In the genomic region with DNA sequence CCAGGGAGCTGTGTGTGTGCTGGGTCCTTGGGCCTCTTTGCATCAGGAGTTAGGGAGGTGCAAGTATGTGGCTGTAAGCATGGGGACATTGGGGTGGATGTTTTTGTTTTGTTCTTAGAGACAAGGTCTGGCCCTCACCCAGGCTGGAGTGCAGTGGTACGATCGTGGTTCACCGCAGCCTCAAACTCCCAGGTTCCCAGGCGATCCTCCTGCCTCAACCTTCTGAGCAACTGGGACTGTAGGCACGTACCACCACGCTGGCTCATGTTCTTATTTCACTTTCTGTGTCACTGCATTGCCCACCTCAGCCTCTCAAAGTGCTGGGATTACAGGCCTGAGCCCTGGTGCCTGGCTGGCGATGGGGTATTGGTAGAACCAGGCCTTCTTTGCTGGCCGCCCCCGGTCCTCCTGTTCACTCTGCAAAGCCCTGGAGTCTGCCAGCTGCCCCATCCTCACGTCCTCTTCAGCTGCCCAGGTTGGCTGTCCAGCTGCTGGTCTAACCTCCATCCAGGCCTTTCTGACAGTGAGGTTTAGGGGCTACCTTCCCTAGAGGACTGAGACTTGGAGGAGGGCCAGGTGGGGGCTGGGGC, we compare ENCODE assay signal across 13 cellular contexts. TPM values are rescaled to one million over a fixed set of nuclear protein-coding genes. Genes with fewer than 3 reads are reported as not detected.
A peak's percentile ranks its signal among the peaks of the same experiment; 100 is the strongest.
DNase-seq lines count a peak whose midpoint lies in the region; ATAC-seq, FAIRE-seq and TF ChIP-seq lines count a peak whose summit lies in the region.
"Had no signal": no experiment of that assay in that cellular context is flagged by ENCODE, and none has a peak within 500 bp of the region (broad histone marks: within the 10 kb centered on the region; RNA-seq: fewer than 3 reads in every experiment).

No MANE protein-coding gene starts in this region.

- CTCF ChIA-PET in activated CD4-positive, alpha-beta memory T cell treated with anti-CD3 and anti-CD28 coated beads for 36 hours (lab: Charles Lee), result no interaction called here

- FAIRE-seq in D721Med (lab: Jason Lieb, UNC), result no peak

- no peaks in the 10 kb centered on the region for H3K27me3 Mint-ChIP-seq in stimulated activated naive CD8-positive, alpha-beta T cell treated with anti-CD3 and anti-CD28 coated beads, Interleukin-15, amount 100 ng/mL, for 72 hours
- H3K27me3 Mint-ChIP-seq in activated CD4-positive, alpha-beta memory T cell treated with anti-CD3 and anti-CD28 coated beads for 36 hours, result no peaks in the 10 kb centered on the region
- H3K27me3 Mint-ChIP-seq: central memory CD8-positive, alpha-beta T cell had no signal

- WGBS in psoas muscle, 3 donors, result 56 to 68% (median 62%) methylated on average over 10 of the region's 10 CpGs

- H3K36me3 ChIP-seq in Peyer's patch, result no peaks in the 10 kb centered on the region
- H3K36me3 ChIP-seq in psoas muscle (ENCODE audit: insufficient read depth in 1 of 2, low read depth in 1 of 2), result no peaks in the 10 kb centered on the region

- H3K27ac ChIP-seq in Peyer's patch (peak overlapping the region; percentile 27 to 63 (median 42)), psoas muscle (peak overlapping the region; percentile 41)

- H3K9me3 ChIP-seq in Peyer's patch, result no peaks in the 10 kb centered on the region
- H3K9me3 ChIP-seq in psoas muscle, result no peaks in the 10 kb centered on the region

- no peak overlapping the region for H3K4me3 Mint-ChIP-seq in stimulated activated naive CD8-positive, alpha-beta T cell treated with anti-CD3 and anti-CD28 coated beads, Interleukin-15, amount 100 ng/mL, for 72 hours
- no peak overlapping the region for H3K4me3 Mint-ChIP-seq in activated CD4-positive, alpha-beta memory T cell treated with anti-CD3 and anti-CD28 coated beads for 36 hours
- H3K4me3 Mint-ChIP-seq: central memory CD8-positive, alpha-beta T cell had no signal

- H3K9me3 Mint-ChIP-seq in stimulated activated naive CD8-positive, alpha-beta T cell treated with anti-CD3 and anti-CD28 coated beads, Interleukin-15, amount 100 ng/mL, for 72 hours, result no peaks in the 10 kb centered on the region
- H3K9me3 Mint-ChIP-seq in activated CD4-positive, alpha-beta memory T cell treated with anti-CD3 and anti-CD28 coated beads for 36 hours, result no peaks in the 10 kb centered on the region
- H3K9me3 Mint-ChIP-seq: central memory CD8-positive, alpha-beta T cell had no signal

- intact Hi-C loops in psoas muscle (cut with DNase I), result no loop called here
- intact Hi-C loops in activated CD4-positive, alpha-beta memory T cell treated with anti-CD3 and anti-CD28 coated beads for 36 hours (cut with micrococcal nuclease), result no loop called here

- TF ChIP-seq POLR2A in Peyer's patch (IDR thresholded peaks at IDR 0.05), result no peak

- DNase-seq in D721Med (ENCODE audit: insufficient read length, low spot score) (peak; percentile 44), Peyer's patch (no peak), fibroblast of peridontal ligament (ENCODE audit: extremely low read depth) (peak; percentile 8), psoas muscle (no peak), OCI-M1 (lab: John Stamatoyannopoulos, UW) (no peak)
- no peak for DNase-seq in stimulated activated naive CD8-positive, alpha-beta T cell treated with anti-CD3 and anti-CD28 coated beads, Interleukin-15, amount 100 ng/mL, for 72 hours
- DNase-seq in activated CD4-positive, alpha-beta memory T cell treated with anti-CD3 and anti-CD28 coated beads for 36 hours, result no peak
- DNase-seq: activated CD4-positive, alpha-beta T cell treated with anti-CD3 and anti-CD28 coated beads, Interleukin-2, amount 50 U/mL, for 48 hours; NCI-H345; stimulated activated CD4-positive, alpha-beta T cell treated with anti-CD3 and anti-CD28 coated beads, Interleukin-15, amount 100 ng/mL, for 24 hours; T-helper 2 cell had no signal

- peak overlapping the region in 1 of 2 donors; percentile 19 for H3K27ac Mint-ChIP-seq in stimulated activated naive CD8-positive, alpha-beta T cell treated with anti-CD3 and anti-CD28 coated beads, Interleukin-15, amount 100 ng/mL, for 72 hours
- H3K27ac Mint-ChIP-seq in activated CD4-positive, alpha-beta memory T cell treated with anti-CD3 and anti-CD28 coated beads for 36 hours, result no peak overlapping the region

- POLR2A ChIA-PET in activated CD4-positive, alpha-beta memory T cell treated with anti-CD3 and anti-CD28 coated beads for 36 hours (lab: Charles Lee), result no interaction called here

- TF ChIP-seq CTCF in D721Med (IDR thresholded peaks at IDR 0.05; ENCODE audit: insufficient read depth, missing control alignments) (no peak), Peyer's patch (IDR thresholded peaks at IDR 0.05) (no peak), psoas muscle (IDR thresholded peaks at IDR 0.05) (no peak)

- H3K4me1 ChIP-seq in Peyer's patch, result peaks cover 0 to 41% (median 0%) of the 10 kb centered on the region in 4 donors
- peaks cover 27% of the 10 kb centered on the region for H3K4me1 ChIP-seq in psoas muscle

- no peaks in the 10 kb centered on the region for H3K36me3 Mint-ChIP-seq in activated CD4-positive, alpha-beta memory T cell treated with anti-CD3 and anti-CD28 coated beads for 36 hours

- peaks cover 4% of the 10 kb centered on the region for H3K4me1 Mint-ChIP-seq in stimulated activated naive CD8-positive, alpha-beta T cell treated with anti-CD3 and anti-CD28 coated beads, Interleukin-15, amount 100 ng/mL, for 72 hours
- H3K4me1 Mint-ChIP-seq in activated CD4-positive, alpha-beta memory T cell treated with anti-CD3 and anti-CD28 coated beads for 36 hours (ENCODE audit: low read depth), result peaks cover 3% of the 10 kb centered on the region

- ATAC-seq in psoas muscle (peak; percentile 9 to 20 (median 12)), GM21423 (IDR thresholded peaks at IDR 0.05; ENCODE audit: unreplicated experiment) (no peak)
- ATAC-seq in stimulated activated naive CD8-positive, alpha-beta T cell treated with anti-CD3 and anti-CD28 coated beads, Interleukin-15, amount 100 ng/mL, for 72 hours, result no peak

- H3K27me3 ChIP-seq in Peyer's patch (no peaks in the 10 kb centered on the region), psoas muscle (ENCODE audit: insufficient read depth in 3 of 3, low read length in 2 of 3) (no peaks in the 10 kb centered on the region)

- H3K4me3 ChIP-seq in Peyer's patch, result no peak overlapping the region
- no peak overlapping the region for H3K4me3 ChIP-seq in psoas muscle

RNA-seq across cellular contexts. Expression of gene GRAMD4, which starts 0.9 kb away (rescaled TPM):
- total RNA-seq in Peyer's patch (100 to 1,000 TPM in 3 of 4 donors, 10 to 100 TPM in 1; 98.2 to 428 (median 422) TPM), psoas muscle (10 to 100 TPM; 17.8 to 39.3 (median 36.9) TPM)
- polyA plus RNA-seq in psoas muscle, result 10 to 100 TPM; 11.3 to 16.6 (median 11.3) TPM
- 10 to 100 TPM; 50.4 to 52.0 TPM for total RNA-seq in activated CD4-positive, alpha-beta memory T cell treated with anti-CD3 and anti-CD28 coated beads for 36 hours

Comparison
In these comparisons a context has a peak if more than half of its experiments do, and no peak if none do; other contexts are left out.
1. DNase-seq: peak in D721Med (single experiment) and fibroblast of peridontal ligament (single experiment); none in Peyer's patch (0 of 3), psoas muscle (0 of 2), stimulated activated naive CD8-positive, alpha-beta T cell treated with anti-CD3 and anti-CD28 coated beads, Interleukin-15, amount 100 ng/mL, for 72 hours (0 of 2), activated CD4-positive, alpha-beta memory T cell treated with anti-CD3 and anti-CD28 coated beads for 36 hours (single experiment) and OCI-M1 (single experiment).
2. ATAC-seq: peak in psoas muscle (4 of 4); none in GM21423 (single experiment) and stimulated activated naive CD8-positive, alpha-beta T cell treated with anti-CD3 and anti-CD28 coated beads, Interleukin-15, amount 100 ng/mL, for 72 hours (single experiment).